8 cellular contexts compared by ENCODE assay signal in the genomic region with DNA sequence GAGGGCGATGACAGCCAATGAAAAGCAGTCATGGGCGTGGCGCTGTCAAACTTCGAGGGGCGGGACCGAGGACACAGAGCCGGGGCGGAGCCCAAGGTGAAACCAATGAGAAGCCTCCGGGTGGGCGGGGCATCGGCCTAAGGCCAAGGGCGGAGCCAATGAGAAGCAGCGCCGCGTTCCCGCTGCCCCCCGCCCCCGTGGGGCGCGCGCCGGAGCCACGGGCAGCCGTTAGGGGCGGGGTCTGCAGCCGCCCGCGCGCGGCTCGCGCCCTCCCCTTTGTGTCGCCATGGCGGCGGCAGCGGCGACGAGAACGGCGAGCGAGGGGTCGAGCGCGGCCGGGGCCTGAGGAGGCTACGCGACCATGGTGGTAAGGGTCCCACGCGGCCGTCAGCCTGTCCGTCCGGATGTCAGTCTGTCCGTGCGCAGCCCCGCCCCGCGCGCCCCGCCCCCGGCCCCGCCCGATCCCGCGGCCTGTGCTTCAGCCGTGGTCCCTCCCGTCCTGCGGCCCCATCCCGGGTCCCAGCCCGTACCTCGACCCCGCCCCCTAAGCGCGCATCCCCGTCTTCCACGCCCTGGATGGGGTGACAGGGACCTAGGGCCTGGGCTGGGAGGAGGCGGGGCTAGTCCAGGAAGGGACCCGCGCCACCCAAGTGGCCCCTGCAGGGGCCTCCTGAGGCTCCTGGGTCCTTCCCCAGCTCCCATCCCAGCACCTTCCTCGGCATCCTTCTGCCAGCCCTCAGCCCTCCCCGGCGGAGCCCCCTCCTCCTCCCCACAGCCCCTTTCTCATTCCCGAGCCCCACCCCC. TPM values are rescaled to one million over a fixed set of nuclear protein-coding genes. Genes with fewer than 3 reads are reported as not detected.
DNase-seq lines count a peak whose midpoint lies in the region; ATAC-seq, FAIRE-seq and TF ChIP-seq lines count a peak whose summit lies in the region.

A gene with protein sequence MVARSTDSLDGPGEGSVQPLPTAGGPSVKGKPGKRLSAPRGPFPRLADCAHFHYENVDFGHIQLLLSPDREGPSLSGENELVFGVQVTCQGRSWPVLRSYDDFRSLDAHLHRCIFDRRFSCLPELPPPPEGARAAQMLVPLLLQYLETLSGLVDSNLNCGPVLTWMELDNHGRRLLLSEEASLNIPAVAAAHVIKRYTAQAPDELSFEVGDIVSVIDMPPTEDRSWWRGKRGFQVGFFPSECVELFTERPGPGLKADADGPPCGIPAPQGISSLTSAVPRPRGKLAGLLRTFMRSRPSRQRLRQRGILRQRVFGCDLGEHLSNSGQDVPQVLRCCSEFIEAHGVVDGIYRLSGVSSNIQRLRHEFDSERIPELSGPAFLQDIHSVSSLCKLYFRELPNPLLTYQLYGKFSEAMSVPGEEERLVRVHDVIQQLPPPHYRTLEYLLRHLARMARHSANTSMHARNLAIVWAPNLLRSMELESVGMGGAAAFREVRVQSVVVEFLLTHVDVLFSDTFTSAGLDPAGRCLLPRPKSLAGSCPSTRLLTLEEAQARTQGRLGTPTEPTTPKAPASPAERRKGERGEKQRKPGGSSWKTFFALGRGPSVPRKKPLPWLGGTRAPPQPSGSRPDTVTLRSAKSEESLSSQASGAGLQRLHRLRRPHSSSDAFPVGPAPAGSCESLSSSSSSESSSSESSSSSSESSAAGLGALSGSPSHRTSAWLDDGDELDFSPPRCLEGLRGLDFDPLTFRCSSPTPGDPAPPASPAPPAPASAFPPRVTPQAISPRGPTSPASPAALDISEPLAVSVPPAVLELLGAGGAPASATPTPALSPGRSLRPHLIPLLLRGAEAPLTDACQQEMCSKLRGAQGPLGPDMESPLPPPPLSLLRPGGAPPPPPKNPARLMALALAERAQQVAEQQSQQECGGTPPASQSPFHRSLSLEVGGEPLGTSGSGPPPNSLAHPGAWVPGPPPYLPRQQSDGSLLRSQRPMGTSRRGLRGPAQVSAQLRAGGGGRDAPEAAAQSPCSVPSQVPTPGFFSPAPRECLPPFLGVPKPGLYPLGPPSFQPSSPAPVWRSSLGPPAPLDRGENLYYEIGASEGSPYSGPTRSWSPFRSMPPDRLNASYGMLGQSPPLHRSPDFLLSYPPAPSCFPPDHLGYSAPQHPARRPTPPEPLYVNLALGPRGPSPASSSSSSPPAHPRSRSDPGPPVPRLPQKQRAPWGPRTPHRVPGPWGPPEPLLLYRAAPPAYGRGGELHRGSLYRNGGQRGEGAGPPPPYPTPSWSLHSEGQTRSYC (plus strand): TSS at position 267 of the 804 bp plus-strand sequence. CDS start 95 bp downstream, at position 362.

- 2% methylated on average over 40 of the region's 82 CpGs for WGBS in smooth muscle cell (ENCODE audit: low lambda C conversion rate)

- peak; percentile 92 for ATAC-seq in GM19023 (IDR thresholded peaks at IDR 0.05; ENCODE audit: unreplicated experiment)
- ATAC-seq in HG03196 (IDR thresholded peaks at IDR 0.05; ENCODE audit: unreplicated experiment), result peak; percentile 89

- H3K27ac Mint-ChIP-seq in immature natural killer cell, result peak within 1 kb of the TSS; percentile 32 to 78 (median 60)

- H3K27me3 ChIP-seq in bronchial epithelial cell (ENCODE audit: control insufficient read depth, insufficient read depth, low read length) (no peaks in the 10 kb centered on the region), smooth muscle cell (ENCODE audit: low read depth) (no peaks in the 10 kb centered on the region)

- peak; percentile 67 for DNase-seq in AG09309 (ENCODE audit: low read depth)
- DNase-seq in NCI-H226, result peak; percentile 89
- peak; percentile 90 for DNase-seq in bronchial epithelial cell (ENCODE audit: low read depth)
- peak; percentile 98 to 99 (median 98) for DNase-seq in immature natural killer cell
- DNase-seq in smooth muscle cell (lab: John Stamatoyannopoulos, UW; ENCODE audit: unreplicated experiment), result peak; percentile 93

- H3F3A ChIP-seq in smooth muscle cell (ENCODE audit: low read depth), result no peaks in the 10 kb centered on the region

- H3K27ac ChIP-seq in smooth muscle cell (ENCODE audit: low read depth), result no peak within 1 kb of the TSS

- H3K4me3 ChIP-seq in AG09309 (ENCODE audit: control insufficient read depth, low read depth, low read length) (peak within 1 kb of the TSS; percentile 97), WI38 (ENCODE audit: low read depth, low read length) (peak within 1 kb of the TSS; percentile 71), bronchial epithelial cell (ENCODE audit: low read depth, low read length) (peak within 1 kb of the TSS; percentile 58), smooth muscle cell (peak within 1 kb of the TSS; percentile 83)

- TF ChIP-seq CTCF in AG09309 (IDR thresholded peaks at IDR 0.05; ENCODE audit: control insufficient read depth, insufficient read depth, low read depth, low read length, missing control alignments) (no peak), WI38 (IDR thresholded peaks at IDR 0.05; ENCODE audit: low read depth, low read length) (no peak), bronchial epithelial cell (IDR thresholded peaks at IDR 0.05; ENCODE audit: insufficient read depth, low read length, severe bottlenecking) (no peak), smooth muscle cell (IDR thresholded peaks at IDR 0.05; ENCODE audit: borderline replicate concordance, insufficient read depth, poor library complexity, severe bottlenecking) (no peak)

- H3K36me3 ChIP-seq in bronchial epithelial cell (ENCODE audit: control insufficient read depth, insufficient read depth, low read length) (no peaks in the 10 kb centered on the region), smooth muscle cell (ENCODE audit: low read depth) (no peaks in the 10 kb centered on the region)

- H2AFZ ChIP-seq in smooth muscle cell (ENCODE audit: low read depth), result no peak within 1 kb of the TSS

- no peak for FAIRE-seq in bronchial epithelial cell (lab: Jason Lieb, UNC)

- H3K79me2 ChIP-seq in smooth muscle cell (ENCODE audit: low read depth), result no peaks in the 10 kb centered on the region

- H3K36me3 Mint-ChIP-seq in immature natural killer cell, result peaks cover 0 to 4% (median 3%) of the 10 kb centered on the region in 3 donors

- no peaks in the 10 kb centered on the region for H3K9me3 Mint-ChIP-seq in immature natural killer cell

- peaks cover 6% of the 10 kb centered on the region for H3K4me1 ChIP-seq in smooth muscle cell (ENCODE audit: low read depth)

- H3K27me3 Mint-ChIP-seq in immature natural killer cell (ENCODE audit: low read depth in 3 of 3), result peaks cover 0 to 4% (median 2%) of the 10 kb centered on the region in 3 donors

- peak within 1 kb of the TSS; percentile 51 for H3K9ac ChIP-seq in smooth muscle cell (ENCODE audit: low read depth)

- peak within 1 kb of the TSS; percentile 90 for H3K4me2 ChIP-seq in smooth muscle cell

- H3K9me3 ChIP-seq in smooth muscle cell (replicated peaks; ENCODE audit: low read depth), result no peaks in the 10 kb centered on the region

- no peaks in the 10 kb centered on the region for H4K20me1 ChIP-seq in smooth muscle cell (ENCODE audit: low read depth)

- H3K4me1 Mint-ChIP-seq in immature natural killer cell, result peaks cover 14 to 25% of the 10 kb centered on the region in 2 donors

- H3K4me3 Mint-ChIP-seq in immature natural killer cell, result peak within 1 kb of the TSS; percentile 79 to 89 (median 88)

RNA-seq across cellular contexts. Expression of the gene that starts here (rescaled TPM):
- total RNA-seq in bronchial epithelial cell, result under 0.01 TPM in 1 of 2 replicates, not detected in the other
- under 1 TPM in 1 of 3 donors, not detected in 2; 0.37 TPM for polyA plus RNA-seq in immature natural killer cell
- total RNA-seq in smooth muscle cell, result 5.3 and 8.2 TPM in 2 replicates
- 5.7 and 14.0 TPM in 2 replicates for polyA plus RNA-seq in smooth muscle cell

Comparison
In these comparisons a context has a peak if more than half of its experiments do, and no peak if none do; other contexts are left out.
1. Peak in DNase-seq and H3K4me3 ChIP-seq in bronchial epithelial cell; RNA of the gene not detected or under 1 TPM.
2. Peak in DNase-seq in immature natural killer cell; RNA of the gene not detected or under 1 TPM.